In genomic region chr7:143646598-143646997, GRCh38 we compare ENCODE assay signal across 7 cellular contexts. TPM values are rescaled to one million over a fixed set of nuclear protein-coding genes. Genes with fewer than 3 reads are reported as not detected.
A peak's percentile ranks its signal among the peaks of the same experiment; 100 is the strongest.
DNase-seq lines count a peak whose midpoint lies in the region; ATAC-seq, FAIRE-seq and TF ChIP-seq lines count a peak whose summit lies in the region.
"Not testable (repeated sequence)": the region's sequence is repeated elsewhere in the genome, so short reads cannot be mapped to it uniquely, and the experiment has no call there.
"Had no signal": no experiment of that assay in that cellular context is flagged by ENCODE, and none has a peak within 500 bp of the region (broad histone marks: within the 10 kb centered on the region; RNA-seq: fewer than 3 reads in every experiment).

No MANE protein-coding gene starts in this region.

- H4K20me1 ChIP-seq in GM23338 (replicated peaks; ENCODE audit: insufficient read depth); K562 (replicated peaks; ENCODE audit: control insufficient read depth, insufficient read depth, low read length); HepG2 (ENCODE audit: insufficient read depth, low read length): not testable (repeated sequence)

- not testable (repeated sequence) for H3K9ac ChIP-seq in K562 (ENCODE audit: insufficient read depth in 1 of 2, low read depth in 2 of 2, low read length in 2 of 2); HepG2 (ENCODE audit: insufficient read depth, low read depth, low read length)

- peak; percentile 75 for ATAC-seq in GM23338
- peak; percentile 23; the same call in 2 of the 3 replicates for ATAC-seq in SK-N-SH treated with all-trans-retinoic acid at 6 μM for 48 hours
- peak; percentile 68 for ATAC-seq in WTC11
- ATAC-seq in K562: peak; percentile 18; the same call in 1 of the 3 replicates
- peak; percentile 29 for ATAC-seq in foreskin keratinocyte
- ATAC-seq in HepG2: peak; percentile 79

- H3F3A ChIP-seq in GM23338 (replicated peaks; ENCODE audit: low read depth): not testable (repeated sequence)

- TF ChIP-seq CTCF in GM23338 (conservative IDR thresholded peaks at IDR 0.05; ENCODE audit: low read depth in 2 of 2); WTC11 (IDR thresholded peaks at IDR 0.05); K562 (IDR thresholded peaks at IDR 0.05 in 2 of 3, conservative IDR thresholded peaks at IDR 0.05 in 1 of 3; ENCODE audit: insufficient read depth in 2 of 3, low read depth in 1 of 3, low read length in 3 of 3); foreskin keratinocyte (conservative IDR thresholded peaks at IDR 0.05); HepG2 (CRISPR knock-in tag; IDR thresholded peaks at IDR 0.05): not testable (repeated sequence)

- not testable (repeated sequence) for H3K4me1 Mint-ChIP-seq in GM23338, WTC11

- WGBS in K562 (ENCODE audit: insufficient coverage, low coverage, missing lambda C conversion rate): no CpG with 5 or more reads among the region's 6 CpGs
- WGBS in HepG2 (ENCODE audit: low lambda C conversion rate): no CpG with 5 or more reads among the region's 6 CpGs

- H3K9me2 ChIP-seq in GM23338 (ENCODE audit: insufficient read depth): not testable (repeated sequence)

- not testable (repeated sequence) for FAIRE-seq in K562 (lab: Jason Lieb, UNC); HepG2 (lab: Jason Lieb, UNC)

- not testable (repeated sequence) for H3K4me3 Mint-ChIP-seq in GM23338, WTC11

- TF ChIP-seq EP300 in K562 (IDR thresholded peaks at IDR 0.05; ENCODE audit: low read length); HepG2 (IDR thresholded peaks at IDR 0.05; ENCODE audit: low read depth in 2 of 2, low read length in 2 of 2); HepG2 (CRISPR knock-in tag; IDR thresholded peaks at IDR 0.05; ENCODE audit: borderline replicate concordance): not testable (repeated sequence)

- H2AFZ ChIP-seq in GM23338; K562 (ENCODE audit: low read depth, low read length); HepG2 (ENCODE audit: low read length): not testable (repeated sequence)

- H3K36me3 Mint-ChIP-seq in GM23338 (ENCODE audit: low read depth); WTC11: not testable (repeated sequence)

- H3K4me1 ChIP-seq in GM23338 (ENCODE audit: insufficient read depth); K562 (replicated peaks in 1 of 2; ENCODE audit: control insufficient read depth in 2 of 2, insufficient read depth in 2 of 2, low read length in 2 of 2); foreskin keratinocyte; HepG2 (ENCODE audit: insufficient read depth, low read length): not testable (repeated sequence)

- not testable (repeated sequence) for DNase-seq in GM23338 (ENCODE audit: low spot score); WTC11 (ENCODE audit: low spot score); K562 (ENCODE audit: extremely low read depth in 1 of 4, low spot score in 3 of 4); foreskin keratinocyte; HepG2 (ENCODE audit: low spot score)

- H3K27me3 ChIP-seq in GM23338 (ENCODE audit: insufficient read depth); K562 (ENCODE audit: control insufficient read depth in 2 of 2, insufficient read depth in 2 of 2, low read length in 2 of 2); foreskin keratinocyte; HepG2 (ENCODE audit: control insufficient read depth in 1 of 2, insufficient read depth in 2 of 2, low read length in 2 of 2): not testable (repeated sequence)

- H3K79me2 ChIP-seq in GM23338 (replicated peaks; ENCODE audit: insufficient read depth); K562 (ENCODE audit: control insufficient read depth, insufficient read depth, low read length); HepG2 (ENCODE audit: insufficient read depth, low read length): not testable (repeated sequence)

- not testable (repeated sequence) for BruUV-seq in K562 (replicated peaks; lab: Mats Ljungman, UMichigan); HepG2 (replicated peaks; lab: Mats Ljungman, UMichigan)

- TF ChIP-seq RAD21 in K562 (CRISPR knock-in tag; conservative IDR thresholded peaks at IDR 0.05 in 1 of 2, IDR thresholded peaks at IDR 0.05 in 1 of 2); HepG2 (CRISPR knock-in tag; IDR thresholded peaks at IDR 0.05): not testable (repeated sequence)

- H3K27me3 Mint-ChIP-seq in GM23338 (ENCODE audit: insufficient read depth, low read depth, poor library complexity); WTC11 (ENCODE audit: low read depth): not testable (repeated sequence)

- H3K27ac Mint-ChIP-seq in GM23338, WTC11: not testable (repeated sequence)

- in situ Hi-C loops in K562 (cut with MboI); HepG2 (cut with HindIII; ENCODE audit: extremely low pct_ligation_motif_present, low pct_unique_long_range_greater_than_20kb): not testable (repeated sequence)

- CTCF ChIA-PET in WTC11 (lab: Charles Lee); K562 (lab: Yijun Ruan, JAX; ENCODE audit: low intra/inter-chr PET ratio); HepG2 (lab: Yijun Ruan, JAX; ENCODE audit: low intra/inter-chr PET ratio, low total read pairs): not testable (repeated sequence)

- POLR2A ChIA-PET in WTC11 (lab: Charles Lee); K562 (lab: Yijun Ruan, JAX); HepG2 (lab: Yijun Ruan, JAX): not testable (repeated sequence)

- H3K9me3 Mint-ChIP-seq in GM23338, WTC11: not testable (repeated sequence)

- not testable (repeated sequence) for H3K4me2 ChIP-seq in GM23338; K562 (ENCODE audit: insufficient read depth, low read length); HepG2 (ENCODE audit: low read depth, low read length)

- intact Hi-C loops in K562 (cut with micrococcal nuclease); HepG2 (cut with micrococcal nuclease; ENCODE audit: unreplicated experiment): not testable (repeated sequence)

- H3K9me1 ChIP-seq in K562 (ENCODE audit: control insufficient read depth, insufficient read depth, low read length): not testable (repeated sequence)

- H3K36me3 ChIP-seq in GM23338 (ENCODE audit: insufficient read depth); K562 (ENCODE audit: control insufficient read depth, insufficient read depth, low read length); HepG2 (replicated peaks in 1 of 2; ENCODE audit: control insufficient read depth in 1 of 2, insufficient read depth in 2 of 2, low read length in 2 of 2): not testable (repeated sequence)

- not testable (repeated sequence) for H3K4me3 ChIP-seq in GM23338; K562; HepG2 (replicated peaks in 1 of 3; ENCODE audit: insufficient read depth in 1 of 3, low read depth in 2 of 3, low read length in 3 of 3)

- H3K9me3 ChIP-seq in K562 (replicated peaks; ENCODE audit: control insufficient read depth, insufficient read depth, low read depth, low read length); HepG2 (ENCODE audit: low read length): not testable (repeated sequence)

- not testable (repeated sequence) for H3K27ac ChIP-seq in GM23338 (ENCODE audit: low read depth); K562 (ENCODE audit: extremely low read depth, low read depth, low read length); foreskin keratinocyte; HepG2 (ENCODE audit: extremely low read length, insufficient read depth, low read length)

- not testable (repeated sequence) for TF ChIP-seq POLR2A in K562 (conservative IDR thresholded peaks at IDR 0.05); HepG2 (IDR thresholded peaks at IDR 0.05; ENCODE audit: insufficient read depth in 1 of 2, low read depth in 2 of 2, low read length in 2 of 2)

RNA-seq across cellular contexts. Expression of gene TCAF2, which starts 25.8 kb away (rescaled TPM):
- 0.08 and 0.28 TPM in 2 replicates for total RNA-seq in GM23338 (2014; rRNA removed; shearing (Covaris generic))
- 0.09 TPM in 1 of 2 replicates, not detected in the other for polyA plus RNA-seq in GM23338 (2016; fragmentation: Nextera tagmentation; extraction: Ambion mirVana)
- total RNA-seq in WTC11 (2021): 0.15 to 0.21 TPM (median 0.21 TPM) in 3 replicates
- total RNA-seq in K562 (2011; cell fraction: chromatin; rRNA removed; ENCODE audit: low replicate concordance): 17.9 and 18.0 TPM in 2 replicates
- 12.1 and 13.7 TPM in 2 replicates for total RNA-seq in K562 (2011; cell fraction: nucleolus; rRNA removed)
- 15.3 and 20.9 TPM in 2 replicates for total RNA-seq in K562 (2011; cell fraction: nucleoplasm; rRNA removed)
- total RNA-seq in K562 (2014; rRNA removed): 2.9 and 3.1 TPM in 2 replicates
- total RNA-seq in K562 (2014; rRNA removed; fragmentation: Illumina TruSeq; extraction: Trizol): 2.6 and 3.0 TPM in 2 replicates
- 3.0 and 3.2 TPM in 2 replicates for total RNA-seq in K562 (2015; rRNA removed; fragmentation: Illumina TruSeq; extraction: Trizol)
- 4.1 and 4.9 TPM in 2 replicates for total RNA-seq in K562 (2021)
- 7.8 and 10.6 TPM in 2 replicates for polyA plus RNA-seq in K562 (2011; rRNA removed)
- polyA plus RNA-seq in K562 (2011; cell fraction: cytosol; rRNA removed): 7.4 and 8.9 TPM in 2 replicates
- polyA plus RNA-seq in K562 (2011; cell fraction: nucleus; rRNA removed): 12.2 and 16.4 TPM in 2 replicates
- polyA plus RNA-seq in K562 (2012): 6.0 and 8.7 TPM in 2 replicates
- 3.7 and 4.5 TPM in 2 replicates for polyA plus RNA-seq in K562 (2014; fragmentation: Illumina TruSeq; extraction: Trizol)
- polyA plus RNA-seq in K562 (2014; fragmentation: Nextera tagmentation; extraction: Ambion mirVana): 1 to 10 TPM in 1 of 2 experiments, under 1 TPM in 1; 0.79 to 1.0 TPM
- 2.4 and 2.9 TPM in 2 replicates for polyA plus RNA-seq in K562 (2014; rRNA removed)
- 10.3 and 17.4 TPM in 2 replicates for polyA minus RNA-seq in K562 (2011; rRNA and poly(A)+ RNA removed)
- polyA minus RNA-seq in K562 (2011; cell fraction: cytosol; rRNA and poly(A)+ RNA removed): 6.2 and 10.0 TPM in 2 replicates
- 10.8 and 13.0 TPM in 2 replicates for polyA minus RNA-seq in K562 (2011; cell fraction: nucleus; rRNA and poly(A)+ RNA removed)
- total RNA-seq in foreskin keratinocyte: 0.07 and 0.14 TPM in 2 replicates
- 0.04 and 0.07 TPM in 2 replicates for polyA plus RNA-seq in foreskin keratinocyte
- total RNA-seq in HepG2 (2016; rRNA removed; fragmentation: Illumina TruSeq; extraction: Trizol): 0.04 TPM in 1 of 2 replicates, not detected in the other
- not detected in 2 replicates for total RNA-seq in HepG2 (2016; cell fraction: cytosol; rRNA removed; fragmentation: Illumina TruSeq; extraction: Trizol; ENCODE audit: low read depth)
- 0.07 TPM in 1 of 2 replicates, not detected in the other for total RNA-seq in HepG2 (2016; cell fraction: insoluble cytoplasmic fraction; rRNA removed; fragmentation: Illumina TruSeq; extraction: Trizol)
- total RNA-seq in HepG2 (2016; cell fraction: membrane; rRNA removed; fragmentation: Illumina TruSeq; extraction: Trizol): 0.03 TPM in 1 of 2 replicates, not detected in the other
- total RNA-seq in HepG2 (2016; cell fraction: nucleus; rRNA removed; fragmentation: Illumina TruSeq; extraction: Trizol): not detected in 2 replicates
- polyA plus RNA-seq in HepG2 (2011; rRNA removed): 1.8 and 2.8 TPM in 2 replicates
- 1.4 and 2.0 TPM in 2 replicates for polyA plus RNA-seq in HepG2 (2011; cell fraction: cytosol; rRNA removed)
- 3.3 and 4.9 TPM in 2 replicates for polyA plus RNA-seq in HepG2 (2011; cell fraction: nucleus; rRNA removed)
- 0.38 and 0.40 TPM in 2 replicates for polyA plus RNA-seq in HepG2 (2012)
- not detected in 2 replicates for polyA plus RNA-seq in HepG2 (2016; cell fraction: cytosol; fragmentation: Illumina TruSeq; extraction: Trizol; ENCODE audit: low read depth)
- not detected in 2 replicates for polyA plus RNA-seq in HepG2 (2016; cell fraction: insoluble cytoplasmic fraction; fragmentation: Illumina TruSeq; extraction: Trizol; ENCODE audit: low read depth)
- polyA plus RNA-seq in HepG2 (2016; cell fraction: membrane; fragmentation: Illumina TruSeq; extraction: Trizol; ENCODE audit: low read depth): not detected in 2 replicates
- not detected in 2 replicates for polyA plus RNA-seq in HepG2 (2016; cell fraction: nucleus; fragmentation: Illumina TruSeq; extraction: Trizol; ENCODE audit: insufficient read depth, low read depth)
- 0.98 and 5.5 TPM in 2 replicates for polyA minus RNA-seq in HepG2 (2011; rRNA and poly(A)+ RNA removed; ENCODE audit: low replicate concordance)
- 1.1 and 1.9 TPM in 2 replicates for polyA minus RNA-seq in HepG2 (2011; cell fraction: cytosol; rRNA and poly(A)+ RNA removed)
- polyA minus RNA-seq in HepG2 (2011; cell fraction: nucleus; rRNA and poly(A)+ RNA removed): 4.5 and 6.7 TPM in 2 replicates
- total RNA-seq: Caco-2 had no signal

Comparison
In these comparisons a context has a peak if more than half of its experiments do, and no peak if none do; other contexts are left out.
1. ATAC-seq: peak in every context shown above with its lines; median percentile 79 in HepG2; 75 in GM23338; 68 in WTC11; 29 in foreskin keratinocyte; 23 in SK-N-SH treated with all-trans-retinoic acid at 6 μM for 48 hours; 18 in K562.